In genomic region chr11:76076749-76077148, GRCh38 we compare ENCODE assay signal across 40 cellular contexts.
"Had no signal": no experiment of that assay in that cellular context is flagged by ENCODE, and none has a peak within 500 bp of the region (broad histone marks: within the 10 kb centered on the region; RNA-seq: fewer than 3 reads in every experiment).

No MANE protein-coding gene starts in this region.

- H3K27ac Mint-ChIP-seq: activated CD4-positive, alpha-beta memory T cell treated with anti-CD3 and anti-CD28 coated beads for 36 hours; activated CD4-positive, alpha-beta T cell treated with anti-CD3 and anti-CD28 coated beads, Interleukin-2, amount 10 ng/mL, durations not matched to agents 24 days and 14 days; activated CD8-positive, alpha-beta T cell treated with anti-CD3 and anti-CD28 coated beads for 36 hours; activated naive CD4-positive, alpha-beta T cell treated with anti-CD3 and anti-CD28 coated beads for 36 hours; activated naive CD4-positive, alpha-beta T cell treated with anti-CD3 and anti-CD28 coated beads, Interleukin-2, amount 50 U/mL, for 72 hours; activated naive CD8-positive, alpha-beta T cell treated with anti-CD3 and anti-CD28 coated beads for 36 hours; activated T-cell treated with anti-CD3 and anti-CD28 coated beads, Interleukin-2, amount 50 U/mL, for 72 hours; activated T-helper 1 cell treated with anti-CD3 and anti-CD28 coated beads, Interleukin-12 subunit alpha, Interleukin-12 subunit beta, Interleukin-2, Interleukin-4 antibody, amounts not matched to agents 30 ng/mL and 10 ng/mL and 1 ng/mL, durations not matched to agents 14 hours and 24 hours and 36 hours; activated T-helper 17 cell treated with anti-CD3 and anti-CD28 coated beads, Interleukin-2, amount 50 U/mL, for 72 hours; T-helper 1 cell treated with Interleukin-12 subunit alpha and Interleukin-12 subunit beta and Interleukin-4 antibody, amounts not matched to agents 30 μg/mL and 1 μg/mL, for 36 hours; T-helper 2 cell treated with Interferon-gamma antibody and Interleukin-4, amounts not matched to agents 5 μg/mL and 100 μg/mL, for 36 hours had no signal

- H3K4me1 ChIP-seq: breast epithelium had no signal

- H3K9me3 Mint-ChIP-seq: activated CD4-positive, alpha-beta T cell treated with anti-CD3 and anti-CD28 coated beads, Interleukin-2, amount 10 ng/mL, durations not matched to agents 24 days and 14 days; activated naive CD4-positive, alpha-beta T cell treated with anti-CD3 and anti-CD28 coated beads for 36 hours; activated T-cell treated with anti-CD3 and anti-CD28 coated beads, Interleukin-2, amount 50 U/mL, for 72 hours; activated T-helper 1 cell treated with anti-CD3 and anti-CD28 coated beads, Interleukin-12 subunit alpha, Interleukin-12 subunit beta, Interleukin-2, Interleukin-4 antibody, amounts not matched to agents 30 ng/mL and 10 ng/mL and 1 ng/mL, durations not matched to agents 14 hours and 24 hours and 36 hours; activated T-helper 17 cell treated with anti-CD3 and anti-CD28 coated beads, Interleukin-2, amount 50 U/mL, for 72 hours; central memory CD8-positive, alpha-beta T cell; T-helper 1 cell treated with Interleukin-12 subunit alpha and Interleukin-12 subunit beta and Interleukin-4 antibody, amounts not matched to agents 30 μg/mL and 1 μg/mL, for 36 hours; T-helper 2 cell treated with Interferon-gamma antibody and Interleukin-4, amounts not matched to agents 5 μg/mL and 100 μg/mL, for 36 hours had no signal

- H3K4me3 ChIP-seq: adrenal gland, body of pancreas, breast epithelium, cardiac muscle cell had no signal

- FAIRE-seq: astrocyte, TTC549 had no signal

- H3K27me3 Mint-ChIP-seq: activated B cell treated with CpG ODN at 0.5 μM for 24 hours; activated CD4-positive, alpha-beta memory T cell treated with anti-CD3 and anti-CD28 coated beads for 36 hours; activated CD4-positive, alpha-beta T cell treated with anti-CD3 and anti-CD28 coated beads, Interleukin-2, amount 10 ng/mL, durations not matched to agents 24 days and 14 days; activated CD8-positive, alpha-beta T cell treated with anti-CD3 and anti-CD28 coated beads for 36 hours; activated naive CD8-positive, alpha-beta T cell treated with anti-CD3 and anti-CD28 coated beads for 36 hours; activated T-helper 17 cell treated with anti-CD3 and anti-CD28 coated beads, Interleukin-2, amount 50 U/mL, for 72 hours; central memory CD8-positive, alpha-beta T cell had no signal

- H3K4me1 Mint-ChIP-seq: activated CD4-positive, alpha-beta T cell treated with anti-CD3 and anti-CD28 coated beads, Interleukin-2, amount 10 ng/mL, durations not matched to agents 24 days and 14 days; activated T-helper 17 cell treated with anti-CD3 and anti-CD28 coated beads, Interleukin-2, amount 50 U/mL, for 72 hours; central memory CD8-positive, alpha-beta T cell had no signal

- H3K27ac ChIP-seq: adrenal gland, body of pancreas, breast epithelium, cardiac muscle cell, VCaP had no signal

- H3K9me3 ChIP-seq: adrenal gland, body of pancreas, breast epithelium had no signal

- H3K4me3 Mint-ChIP-seq: activated CD4-positive, alpha-beta memory T cell treated with anti-CD3 and anti-CD28 coated beads for 36 hours; activated CD4-positive, alpha-beta T cell treated with anti-CD3 and anti-CD28 coated beads, Interleukin-2, amount 10 ng/mL, durations not matched to agents 24 days and 14 days; activated CD8-positive, alpha-beta T cell treated with anti-CD3 and anti-CD28 coated beads for 36 hours; activated naive CD4-positive, alpha-beta T cell treated with anti-CD3 and anti-CD28 coated beads for 36 hours; activated naive CD8-positive, alpha-beta T cell treated with anti-CD3 and anti-CD28 coated beads for 36 hours; activated T-cell treated with anti-CD3 and anti-CD28 coated beads, Interleukin-2, amount 50 U/mL, for 4 hours; activated T-cell treated with anti-CD3 and anti-CD28 coated beads, Interleukin-2, amount 50 U/mL, for 72 hours; activated T-helper 1 cell treated with anti-CD3 and anti-CD28 coated beads, Interleukin-12 subunit alpha, Interleukin-12 subunit beta, Interleukin-2, Interleukin-4 antibody, amounts not matched to agents 30 ng/mL and 10 ng/mL and 1 ng/mL, durations not matched to agents 14 hours and 24 hours and 36 hours; activated T-helper 17 cell treated with anti-CD3 and anti-CD28 coated beads, Interleukin-2, amount 50 U/mL, for 72 hours; central memory CD8-positive, alpha-beta T cell; T-helper 1 cell treated with Interleukin-12 subunit alpha and Interleukin-12 subunit beta and Interleukin-4 antibody, amounts not matched to agents 30 μg/mL and 1 μg/mL, for 36 hours; T-helper 2 cell treated with Interferon-gamma antibody and Interleukin-4, amounts not matched to agents 5 μg/mL and 100 μg/mL, for 36 hours had no signal

- H3K27me3 ChIP-seq: adrenal gland, body of pancreas, brain microvascular endothelial cell, breast epithelium, cardiac muscle cell had no signal

- ATAC-seq: activated CD8-positive, alpha-beta T cell treated with anti-CD3 and anti-CD28 coated beads for 36 hours; activated naive CD4-positive, alpha-beta T cell treated with anti-CD3 and anti-CD28 coated beads, Interleukin-2, amount 50 U/mL, for 72 hours; activated T-cell treated with anti-CD3 and anti-CD28 coated beads, Interleukin-2, amount 50 U/mL, for 4 hours; activated T-cell treated with anti-CD3 and anti-CD28 coated beads, Interleukin-2, amount 50 U/mL, for 72 hours; activated T-helper 17 cell treated with anti-CD3 and anti-CD28 coated beads, Interleukin-2, amount 50 U/mL, for 72 hours; body of pancreas had no signal

- DNase-seq: activated B cell treated with CpG ODN at 0.5 μM for 24 hours; activated CD4-positive, alpha-beta memory T cell treated with anti-CD3 and anti-CD28 coated beads for 36 hours; activated CD4-positive, alpha-beta T cell treated with anti-CD3 and anti-CD28 coated beads for 4 hours; activated CD4-positive, alpha-beta T cell treated with anti-CD3 and anti-CD28 coated beads, Interleukin-2, amount 10 ng/mL, durations not matched to agents 24 days and 14 days; activated CD4-positive, alpha-beta T cell treated with anti-CD3 and anti-CD28 coated beads, Interleukin-2, amount 50 U/mL, for 1 hour; activated CD4-positive, alpha-beta T cell treated with anti-CD3 and anti-CD28 coated beads, Interleukin-2, amount 50 U/mL, for 4 hours; activated CD4-positive, CD25-positive, alpha-beta regulatory T cell treated with anti-CD3 and anti-CD28 coated beads, Interleukin-2, amount 50 U/mL, for 72 hours; activated CD8-positive, alpha-beta memory T cell treated with anti-CD3 and anti-CD28 coated beads, Interleukin-2, amount 50 U/mL, for 4 hours; activated CD8-positive, alpha-beta T cell treated with anti-CD3 and anti-CD28 coated beads for 36 hours; activated effector memory CD4-positive, alpha-beta T cell treated with anti-CD3 and anti-CD28 coated beads, Interleukin-2, amount 50 U/mL, for 16 hours; activated gamma-delta T cell treated with Interleukin-2 at 50 U/mL for 16 hours; activated naive CD4-positive, alpha-beta T cell; activated naive CD4-positive, alpha-beta T cell treated with anti-CD3 and anti-CD28 coated beads for 36 hours; activated naive CD4-positive, alpha-beta T cell treated with anti-CD3 and anti-CD28 coated beads, Interleukin-2, amount 50 U/mL, for 16 hours; activated naive CD8-positive, alpha-beta T cell treated with anti-CD3 and anti-CD28 coated beads for 36 hours; activated T-cell treated with anti-CD3 and anti-CD28 coated beads for 4 hours; activated T-cell treated with anti-CD3 and anti-CD28 coated beads, Interleukin-2, amount 50 U/mL, for 1 hour; activated T-cell treated with anti-CD3 and anti-CD28 coated beads, Interleukin-2, amount 50 U/mL, for 4 hours; activated T-cell treated with anti-CD3 and anti-CD28 coated beads, Interleukin-2, amount 50 U/mL, for 72 hours; adrenal gland; amniotic stem cell; aorta; body of pancreas; brain microvascular endothelial cell; caudate nucleus; cerebellar nuclear complex; T-helper 1 cell; T-helper 2 cell; T-helper 9 cell had no signal

- H3K36me3 ChIP-seq: adrenal gland, brain microvascular endothelial cell, breast epithelium, cardiac muscle cell had no signal
